In genomic region chr2:170248574-170249393, GRCh38 we compare ENCODE assay signal across 1 cellular context.
TF ChIP-seq lines count a peak whose summit lies in the region.

No MANE protein-coding gene starts in this region.

TF ChIP-seq in K562, 482 proteins besides CTCF, POLR2A, EP300 and RAD21 (continued from another document and continues in another):
- TF ChIP-seq ZNF592 (IDR thresholded peaks at IDR 0.05) = peak; percentile 89
- TF ChIP-seq PYGO2 (tag; IDR thresholded peaks at IDR 0.05) = peak; percentile 75
- TF ChIP-seq ZNF79 (CRISPR knock-in tag; IDR thresholded peaks at IDR 0.05; ENCODE audit: low read depth) = peak; percentile 75
- TF ChIP-seq HMBOX1 (IDR thresholded peaks at IDR 0.05) = peak; percentile 68; the same call in 1 of the 2 replicates
- no peak for TF ChIP-seq ESRRA (IDR thresholded peaks at IDR 0.05; ENCODE audit: borderline replicate concordance, low read depth)
- TF ChIP-seq AFF1 (IDR thresholded peaks at IDR 0.05; ENCODE audit: low read depth in 1 of 2, partially characterized antibody in 2 of 2) = no peak
- no peak for TF ChIP-seq HES1 (IDR thresholded peaks at IDR 0.05; ENCODE audit: low read depth)
- 0 out of 2 replicates have a peak, but pooled peaks have one; percentile 19 for TF ChIP-seq CREB3 (tag; conservative IDR thresholded peaks at IDR 0.05; ENCODE audit: low read depth)
- no peak for TF ChIP-seq ZNF551 (CRISPR knock-in tag; IDR thresholded peaks at IDR 0.05)
- peak; percentile 48 for TF ChIP-seq ZNF449 (CRISPR knock-in tag; IDR thresholded peaks at IDR 0.05)
- TF ChIP-seq PURB (CRISPR knock-in tag; IDR thresholded peaks at IDR 0.05; ENCODE audit: low read depth) = no peak
- TF ChIP-seq E4F1 (CRISPR knock-in tag; IDR thresholded peaks at IDR 0.05; ENCODE audit: borderline replicate concordance) = peak; percentile 57; the same call in 1 of the 2 replicates
- TF ChIP-seq CBX5 (IDR thresholded peaks at IDR 0.05; ENCODE audit: borderline replicate concordance, low read depth) = no peak
- TF ChIP-seq ZFP91 (CRISPR knock-in tag; IDR thresholded peaks at IDR 0.05) = no peak
- peak; percentile 70; the same call in 1 of the 2 replicates for TF ChIP-seq ZNF280B (CRISPR knock-in tag; IDR thresholded peaks at IDR 0.05)
- peak; percentile 57; the same call in 1 of the 2 replicates for TF ChIP-seq ZNF766 (CRISPR knock-in tag; conservative IDR thresholded peaks at IDR 0.05)
- TF ChIP-seq VEZF1 (CRISPR knock-in tag; IDR thresholded peaks at IDR 0.05) = no peak; the same call in none of the 2 replicates
- TF ChIP-seq HDGF (IDR thresholded peaks at IDR 0.05) = no peak
- no peak for TF ChIP-seq ZC3H11A (IDR thresholded peaks at IDR 0.05; ENCODE audit: low read depth, low read length)
- no peak for TF ChIP-seq HDAC3 (IDR thresholded peaks at IDR 0.05; ENCODE audit: borderline replicate concordance, partially characterized antibody)
- TF ChIP-seq SPI1 (IDR thresholded peaks at IDR 0.05; ENCODE audit: borderline replicate concordance, low read depth, low read length) = no peak
- no peak for TF ChIP-seq RHOXF2B (CRISPR knock-in tag; conservative IDR thresholded peaks at IDR 0.05)
- no peak for TF ChIP-seq PATZ1 (CRISPR knock-in tag; IDR thresholded peaks at IDR 0.05; ENCODE audit: borderline replicate concordance)
- TF ChIP-seq PHB2 (IDR thresholded peaks at IDR 0.05; ENCODE audit: low read depth) = no peak
- TF ChIP-seq ZBTB26 (CRISPR knock-in tag; IDR thresholded peaks at IDR 0.05) = no peak
- no peak for TF ChIP-seq GATAD2B (IDR thresholded peaks at IDR 0.05; ENCODE audit: borderline replicate concordance)
- no peak for TF ChIP-seq NR2F6 (CRISPR knock-in tag; IDR thresholded peaks at IDR 0.05)
- 0 out of 2 replicates have a peak, but pooled peaks have one; percentile 15 for TF ChIP-seq SMARCA4 (IDR thresholded peaks at IDR 0.05)
